In genomic region chr7:100049441-100050291, GRCh38 we compare ENCODE assay signal across 8 cellular contexts. TPM values are rescaled to one million over a fixed set of nuclear protein-coding genes. Genes with fewer than 3 reads are reported as not detected.
DNase-seq lines count a peak whose midpoint lies in the region; ATAC-seq lines count a peak whose summit lies in the region.

Gene ZSCAN21, plus strand, starts transcription at chr7:100049774. Its CDS starts 7,233 bp downstream, at chr7:100057007.

- H3K36me3 Mint-ChIP-seq in activated CD4-positive, alpha-beta T cell treated with anti-CD3 and anti-CD28 coated beads, Interleukin-2, amount 10 ng/mL, durations not matched to agents 7 days and 5 days (ENCODE audit: low read depth), result no peaks in the 10 kb centered on the region

- CTCF ChIA-PET in activated CD4-positive, alpha-beta T cell treated with anti-CD3 and anti-CD28 coated beads, Interleukin-2, amount 10 ng/mL, durations not matched to agents 7 days and 5 days (lab: Charles Lee), result interaction anchor here (0.6 to 1.8 kb wide), 7 partner anchors 10 to 73 kb away, joined by 3 to 5 read pairs (median 4); partner anchors contain the start of genes AP4M1 and MCM7

- POLR2A ChIA-PET in activated CD4-positive, alpha-beta T cell treated with anti-CD3 and anti-CD28 coated beads, Interleukin-2, amount 10 ng/mL, durations not matched to agents 7 days and 5 days (lab: Charles Lee), result no interaction called here

- H3K4me1 Mint-ChIP-seq in activated CD4-positive, alpha-beta T cell treated with anti-CD3 and anti-CD28 coated beads, Interleukin-2, amount 10 ng/mL, durations not matched to agents 7 days and 5 days, result peaks cover 30% of the 10 kb centered on the region

- H3K27ac Mint-ChIP-seq in activated CD4-positive, alpha-beta T cell treated with anti-CD3 and anti-CD28 coated beads, Interleukin-2, amount 10 ng/mL, durations not matched to agents 7 days and 5 days, result peak within 1 kb of the TSS; percentile 97

- DNase-seq in AG20443 (ENCODE audit: low spot score) (peak; percentile 97), NCI-H510A (lab: John Stamatoyannopoulos, UW) (peak; percentile 38), cortex of kidney (lab: John Stamatoyannopoulos, UW) (peak; percentile 44), left lobe of liver (ENCODE audit: low spot score) (peak; percentile 86)
- peak; percentile 79 for DNase-seq in activated CD4-positive, alpha-beta T cell treated with anti-CD3 and anti-CD28 coated beads, Interleukin-2, amount 10 ng/mL, durations not matched to agents 7 days and 5 days
- DNase-seq in stimulated activated CD4-positive, alpha-beta T cell treated with anti-CD3 and anti-CD28 coated beads, Interleukin-2, amount 100 ng/mL, for 24 hours, result peak; percentile 87

- ATAC-seq in GM19023 (IDR thresholded peaks at IDR 0.05; ENCODE audit: unreplicated experiment), result peak; percentile 94
- ATAC-seq in HG03342 (IDR thresholded peaks at IDR 0.05; ENCODE audit: unreplicated experiment), result peak; percentile 83
- peak; percentile 86 for ATAC-seq in left lobe of liver

- no peaks in the 10 kb centered on the region for H3K27me3 Mint-ChIP-seq in activated CD4-positive, alpha-beta T cell treated with anti-CD3 and anti-CD28 coated beads, Interleukin-2, amount 10 ng/mL, durations not matched to agents 7 days and 5 days

- no peaks in the 10 kb centered on the region for H3K9me3 Mint-ChIP-seq in activated CD4-positive, alpha-beta T cell treated with anti-CD3 and anti-CD28 coated beads, Interleukin-2, amount 10 ng/mL, durations not matched to agents 7 days and 5 days

- peak within 1 kb of the TSS; percentile 87 for H3K4me3 Mint-ChIP-seq in activated CD4-positive, alpha-beta T cell treated with anti-CD3 and anti-CD28 coated beads, Interleukin-2, amount 10 ng/mL, durations not matched to agents 7 days and 5 days

RNA-seq across cellular contexts. Expression of gene ZSCAN21, which starts in this region (rescaled TPM):
- total RNA-seq in activated CD4-positive, alpha-beta T cell treated with anti-CD3 and anti-CD28 coated beads, Interleukin-2, amount 10 ng/mL, durations not matched to agents 7 days and 5 days, result 1 to 10 TPM; 6.6 to 9.1 TPM
- total RNA-seq in left lobe of liver, result 7.7 TPM

Comparison
In these comparisons a context has a peak if more than half of its experiments do, and no peak if none do; other contexts are left out.
1. Peak in every context shown above with its lines: DNase-seq and ATAC-seq.
2. DNase-seq: peak in every context shown above with its lines; median percentile 97 in AG20443; 87 in stimulated activated CD4-positive, alpha-beta T cell treated with anti-CD3 and anti-CD28 coated beads, Interleukin-2, amount 100 ng/mL, for 24 hours; 86 in left lobe of liver; 79 in activated CD4-positive, alpha-beta T cell treated with anti-CD3 and anti-CD28 coated beads, Interleukin-2, amount 10 ng/mL, durations not matched to agents 7 days and 5 days; 44 in cortex of kidney; 38 in NCI-H510A.